Comparison of ENCODE assay signal across 1 cellular context in the genomic region with DNA sequence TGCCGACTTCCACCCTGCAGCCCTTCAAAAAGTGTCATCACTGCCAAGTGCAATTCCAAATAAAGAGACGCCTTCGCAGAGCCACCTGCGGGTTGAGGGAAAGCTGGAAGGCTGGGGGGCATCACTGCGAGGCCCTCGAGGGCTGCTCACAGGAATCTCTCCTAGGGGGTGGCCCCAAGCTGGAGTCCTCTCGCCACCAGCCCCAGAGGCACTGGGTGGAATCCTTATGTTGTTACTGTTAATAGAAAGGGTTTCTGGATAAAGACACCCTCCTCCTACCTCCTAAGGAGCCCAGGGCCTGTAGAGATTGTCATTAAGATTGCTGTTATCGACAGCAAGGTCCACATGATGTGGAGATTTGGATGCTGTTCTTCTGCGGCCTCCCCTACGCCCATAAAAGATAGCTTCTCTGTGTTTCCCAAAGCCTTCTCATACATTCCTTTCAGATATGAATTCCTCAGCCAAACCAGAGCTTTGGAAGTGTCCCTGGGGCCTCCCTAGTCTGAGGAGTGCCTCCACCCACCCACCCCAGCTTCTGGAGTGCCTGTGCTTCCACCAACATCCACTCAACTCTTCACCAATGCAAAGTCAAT.
TF ChIP-seq lines count a peak whose summit lies in the region.

No MANE protein-coding gene starts in this region.

TF ChIP-seq in H1, 55 proteins besides CTCF, POLR2A, EP300 and RAD21:
- TF ChIP-seq ASH2L (IDR thresholded peaks at IDR 0.05; ENCODE audit: low read length) (no peak), BRCA1 (IDR thresholded peaks at IDR 0.05; ENCODE audit: low read depth, low read length) (no peak), GABPA (IDR thresholded peaks at IDR 0.05; ENCODE audit: borderline replicate concordance, insufficient read depth, low read length) (no peak), SIRT6 (IDR thresholded peaks at IDR 0.05; ENCODE audit: low read length) (no peak), YY1 (IDR thresholded peaks at IDR 0.05; ENCODE audit: low read depth, low read length) (no peak), SIN3A (conservative IDR thresholded peaks at IDR 0.05 in 1 of 2, IDR thresholded peaks at IDR 0.05 in 1 of 2; ENCODE audit: low read depth in 1 of 2, low read length in 2 of 2) (no peak), KDM5A (IDR thresholded peaks at IDR 0.05; ENCODE audit: low read length) (no peak), CEBPB (IDR thresholded peaks at IDR 0.05; ENCODE audit: low read depth, low read length) (no peak), SIX5 (IDR thresholded peaks at IDR 0.05; ENCODE audit: low read depth, low read length) (no peak)
- TF ChIP-seq, protein P1, sequence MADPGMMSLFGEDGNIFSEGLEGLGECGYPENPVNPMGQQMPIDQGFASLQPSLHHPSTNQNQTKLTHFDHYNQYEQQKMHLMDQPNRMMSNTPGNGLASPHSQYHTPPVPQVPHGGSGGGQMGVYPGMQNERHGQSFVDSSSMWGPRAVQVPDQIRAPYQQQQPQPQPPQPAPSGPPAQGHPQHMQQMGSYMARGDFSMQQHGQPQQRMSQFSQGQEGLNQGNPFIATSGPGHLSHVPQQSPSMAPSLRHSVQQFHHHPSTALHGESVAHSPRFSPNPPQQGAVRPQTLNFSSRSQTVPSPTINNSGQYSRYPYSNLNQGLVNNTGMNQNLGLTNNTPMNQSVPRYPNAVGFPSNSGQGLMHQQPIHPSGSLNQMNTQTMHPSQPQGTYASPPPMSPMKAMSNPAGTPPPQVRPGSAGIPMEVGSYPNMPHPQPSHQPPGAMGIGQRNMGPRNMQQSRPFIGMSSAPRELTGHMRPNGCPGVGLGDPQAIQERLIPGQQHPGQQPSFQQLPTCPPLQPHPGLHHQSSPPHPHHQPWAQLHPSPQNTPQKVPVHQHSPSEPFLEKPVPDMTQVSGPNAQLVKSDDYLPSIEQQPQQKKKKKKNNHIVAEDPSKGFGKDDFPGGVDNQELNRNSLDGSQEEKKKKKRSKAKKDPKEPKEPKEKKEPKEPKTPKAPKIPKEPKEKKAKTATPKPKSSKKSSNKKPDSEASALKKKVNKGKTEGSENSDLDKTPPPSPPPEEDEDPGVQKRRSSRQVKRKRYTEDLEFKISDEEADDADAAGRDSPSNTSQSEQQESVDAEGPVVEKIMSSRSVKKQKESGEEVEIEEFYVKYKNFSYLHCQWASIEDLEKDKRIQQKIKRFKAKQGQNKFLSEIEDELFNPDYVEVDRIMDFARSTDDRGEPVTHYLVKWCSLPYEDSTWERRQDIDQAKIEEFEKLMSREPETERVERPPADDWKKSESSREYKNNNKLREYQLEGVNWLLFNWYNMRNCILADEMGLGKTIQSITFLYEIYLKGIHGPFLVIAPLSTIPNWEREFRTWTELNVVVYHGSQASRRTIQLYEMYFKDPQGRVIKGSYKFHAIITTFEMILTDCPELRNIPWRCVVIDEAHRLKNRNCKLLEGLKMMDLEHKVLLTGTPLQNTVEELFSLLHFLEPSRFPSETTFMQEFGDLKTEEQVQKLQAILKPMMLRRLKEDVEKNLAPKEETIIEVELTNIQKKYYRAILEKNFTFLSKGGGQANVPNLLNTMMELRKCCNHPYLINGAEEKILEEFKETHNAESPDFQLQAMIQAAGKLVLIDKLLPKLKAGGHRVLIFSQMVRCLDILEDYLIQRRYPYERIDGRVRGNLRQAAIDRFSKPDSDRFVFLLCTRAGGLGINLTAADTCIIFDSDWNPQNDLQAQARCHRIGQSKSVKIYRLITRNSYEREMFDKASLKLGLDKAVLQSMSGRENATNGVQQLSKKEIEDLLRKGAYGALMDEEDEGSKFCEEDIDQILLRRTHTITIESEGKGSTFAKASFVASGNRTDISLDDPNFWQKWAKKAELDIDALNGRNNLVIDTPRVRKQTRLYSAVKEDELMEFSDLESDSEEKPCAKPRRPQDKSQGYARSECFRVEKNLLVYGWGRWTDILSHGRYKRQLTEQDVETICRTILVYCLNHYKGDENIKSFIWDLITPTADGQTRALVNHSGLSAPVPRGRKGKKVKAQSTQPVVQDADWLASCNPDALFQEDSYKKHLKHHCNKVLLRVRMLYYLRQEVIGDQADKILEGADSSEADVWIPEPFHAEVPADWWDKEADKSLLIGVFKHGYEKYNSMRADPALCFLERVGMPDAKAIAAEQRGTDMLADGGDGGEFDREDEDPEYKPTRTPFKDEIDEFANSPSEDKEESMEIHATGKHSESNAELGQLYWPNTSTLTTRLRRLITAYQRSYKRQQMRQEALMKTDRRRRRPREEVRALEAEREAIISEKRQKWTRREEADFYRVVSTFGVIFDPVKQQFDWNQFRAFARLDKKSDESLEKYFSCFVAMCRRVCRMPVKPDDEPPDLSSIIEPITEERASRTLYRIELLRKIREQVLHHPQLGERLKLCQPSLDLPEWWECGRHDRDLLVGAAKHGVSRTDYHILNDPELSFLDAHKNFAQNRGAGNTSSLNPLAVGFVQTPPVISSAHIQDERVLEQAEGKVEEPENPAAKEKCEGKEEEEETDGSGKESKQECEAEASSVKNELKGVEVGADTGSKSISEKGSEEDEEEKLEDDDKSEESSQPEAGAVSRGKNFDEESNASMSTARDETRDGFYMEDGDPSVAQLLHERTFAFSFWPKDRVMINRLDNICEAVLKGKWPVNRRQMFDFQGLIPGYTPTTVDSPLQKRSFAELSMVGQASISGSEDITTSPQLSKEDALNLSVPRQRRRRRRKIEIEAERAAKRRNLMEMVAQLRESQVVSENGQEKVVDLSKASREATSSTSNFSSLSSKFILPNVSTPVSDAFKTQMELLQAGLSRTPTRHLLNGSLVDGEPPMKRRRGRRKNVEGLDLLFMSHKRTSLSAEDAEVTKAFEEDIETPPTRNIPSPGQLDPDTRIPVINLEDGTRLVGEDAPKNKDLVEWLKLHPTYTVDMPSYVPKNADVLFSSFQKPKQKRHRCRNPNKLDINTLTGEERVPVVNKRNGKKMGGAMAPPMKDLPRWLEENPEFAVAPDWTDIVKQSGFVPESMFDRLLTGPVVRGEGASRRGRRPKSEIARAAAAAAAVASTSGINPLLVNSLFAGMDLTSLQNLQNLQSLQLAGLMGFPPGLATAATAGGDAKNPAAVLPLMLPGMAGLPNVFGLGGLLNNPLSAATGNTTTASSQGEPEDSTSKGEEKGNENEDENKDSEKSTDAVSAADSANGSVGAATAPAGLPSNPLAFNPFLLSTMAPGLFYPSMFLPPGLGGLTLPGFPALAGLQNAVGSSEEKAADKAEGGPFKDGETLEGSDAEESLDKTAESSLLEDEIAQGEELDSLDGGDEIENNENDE (IDR thresholded peaks at IDR 0.05; ENCODE audit: insufficient replicate concordance, low read length), result no peak
TF ChIP-seq in H1: peak in this region for 0.
